In genomic region chr22:38236786-38237185, GRCh38 we compare ENCODE assay signal across 25 cellular contexts. TPM values are rescaled to one million over a fixed set of nuclear protein-coding genes. Genes with fewer than 3 reads are reported as not detected.
DNase-seq lines count a peak whose midpoint lies in the region; FAIRE-seq and TF ChIP-seq lines count a peak whose summit lies in the region.
"Had no signal": no experiment of that assay in that cellular context is flagged by ENCODE, and none has a peak within 500 bp of the region (broad histone marks: within the 10 kb centered on the region; RNA-seq: fewer than 3 reads in every experiment).

No MANE protein-coding gene starts in this region.

- CTCF ChIA-PET in Caco-2 (lab: Charles Lee) = no interaction called here

- no peaks in the 10 kb centered on the region for H3K9me3 Mint-ChIP-seq in Caco-2 (ENCODE audit: unreplicated experiment)
- H3K9me3 Mint-ChIP-seq: activated T-helper 2 cell treated with anti-CD3 and anti-CD28 coated beads, Interferon-gamma antibody, Interleukin-2, Interleukin-4, amounts not matched to agents 10 μg/mL and 5 μg/mL and 100 μg/mL, durations not matched to agents 14 hours and 24 hours and 36 hours; CD8-positive, alpha-beta memory T cell; immature natural killer cell had no signal

- peak; percentile 53 for DNase-seq in Caco-2
- no peak for DNase-seq in kidney
- DNase-seq in stomach = peak; percentile 78
- no peak for DNase-seq in DMS 273 treated with DMSO at 0.1 percent for 48 hours (lab: John Stamatoyannopoulos, UW)
- DNase-seq in KG1 (lab: John Stamatoyannopoulos, UW) = no peak
- DNase-seq in T-helper 2 cell = no peak
- DNase-seq in SJCRH30 = no peak
- DNase-seq: activated CD4-positive, CD25-positive, alpha-beta regulatory T cell; activated CD8-positive, alpha-beta memory T cell treated with anti-CD3 and anti-CD28 coated beads for 24 hours; anterior cingulate cortex; CD8-positive, alpha-beta memory T cell; EL; glutamatergic neuron; immature natural killer cell; NCI-H1105; NCI-H2171; nucleus accumbens; sigmoid colon; stimulated activated CD4-positive, alpha-beta T cell treated with anti-CD3 and anti-CD28 coated beads, Interleukin-4, amount 100 ng/mL, for 1 hour; T-helper 1 cell had no signal

- WGBS in stomach, 5 donors = 28 to 63% (median 36%) methylated on average over 8 of the region's 8 CpGs

- intact Hi-C loops in Caco-2 (cut with micrococcal nuclease; ENCODE audit: unreplicated experiment) = no loop called here
- intact Hi-C loops in kidney (cut with DNase I) = no loop called here
- intact Hi-C loops in stomach (cut with DNase I; ENCODE audit: low total_unique reads) = no loop called here

- no peaks in the 10 kb centered on the region for H3K27me3 ChIP-seq in Caco-2 (replicated peaks; ENCODE audit: control insufficient read depth, insufficient read depth, low read length)
- no peaks in the 10 kb centered on the region for H3K27me3 ChIP-seq in stomach
- no peaks in the 10 kb centered on the region for H3K27me3 ChIP-seq in SJCRH30
- H3K27me3 ChIP-seq: sigmoid colon had no signal

- H3K4me1 ChIP-seq in Caco-2 (peaks cover 4% of the 10 kb centered on the region; the same call in 1 of the 2 replicates), kidney (ENCODE audit: control insufficient read depth in 1 of 2, insufficient read depth in 1 of 2, low read depth in 1 of 2, low read length in 2 of 2) (peaks cover 11 to 16% of the 10 kb centered on the region in 2 donors), stomach (peaks cover 43 to 86% (median 58%) of the 10 kb centered on the region in 4 donors), SJCRH30 (peaks cover 7% of the 10 kb centered on the region)

- H3K36me3 ChIP-seq in Caco-2 (ENCODE audit: control insufficient read depth, insufficient read depth, low read length) = peaks cover 2% of the 10 kb centered on the region
- peaks cover 5 to 11% of the 10 kb centered on the region in 2 donors for H3K36me3 ChIP-seq in kidney (ENCODE audit: control insufficient read depth in 1 of 2, insufficient read depth in 2 of 2, low read length in 2 of 2)
- H3K36me3 ChIP-seq in stomach = peaks cover 32 to 61% (median 43%) of the 10 kb centered on the region in 4 donors
- H3K36me3 ChIP-seq in SJCRH30 = no peaks in the 10 kb centered on the region; the same call in none of the 2 replicates

- no peak overlapping the region for H3K9ac ChIP-seq in kidney (ENCODE audit: low read length in 2 of 2)

- no peak for TF ChIP-seq EP300 in stomach (IDR thresholded peaks at IDR 0.05)

- no TSS peak for BruUV-seq in Caco-2 (replicated peaks; lab: Mats Ljungman, UMichigan)

- no peak overlapping the region for H3K4me3 Mint-ChIP-seq in Caco-2 (ENCODE audit: unreplicated experiment)
- H3K4me3 Mint-ChIP-seq: CD8-positive, alpha-beta memory T cell; immature natural killer cell had no signal

- FAIRE-seq in kidney (lab: Jason Lieb, UNC) = no peak
- FAIRE-seq: colon, endothelial cell of umbilical vein had no signal

- H3K9me3 ChIP-seq in Caco-2 (no peaks in the 10 kb centered on the region), kidney (ENCODE audit: control insufficient read depth in 1 of 2, low read length in 2 of 2) (no peaks in the 10 kb centered on the region), stomach (no peaks in the 10 kb centered on the region), SJCRH30 (replicated peaks) (no peaks in the 10 kb centered on the region)
- H3K9me3 ChIP-seq: sigmoid colon had no signal

- peaks cover 20% of the 10 kb centered on the region for H3K36me3 Mint-ChIP-seq in Caco-2 (ENCODE audit: insufficient read depth, unreplicated experiment)

- TF ChIP-seq POLR2A in stomach (IDR thresholded peaks at IDR 0.05) = no peak

- H3K4me1 Mint-ChIP-seq in Caco-2 (ENCODE audit: low read depth, unreplicated experiment) = no peaks in the 10 kb centered on the region

- H3K27me3 Mint-ChIP-seq in Caco-2 (ENCODE audit: insufficient read depth, unreplicated experiment) = no peaks in the 10 kb centered on the region
- H3K27me3 Mint-ChIP-seq: CD8-positive, alpha-beta memory T cell had no signal

- H3K27ac Mint-ChIP-seq in Caco-2 (ENCODE audit: unreplicated experiment) = no peak overlapping the region
- H3K27ac Mint-ChIP-seq: activated T-helper 2 cell treated with anti-CD3 and anti-CD28 coated beads, Interferon-gamma antibody, Interleukin-2, Interleukin-4, amounts not matched to agents 10 μg/mL and 5 μg/mL and 100 μg/mL, durations not matched to agents 14 hours and 24 hours and 36 hours had no signal

- TF ChIP-seq CTCF in Caco-2 (IDR thresholded peaks at IDR 0.05; ENCODE audit: insufficient read depth in 1 of 2, low read depth in 1 of 2, low read length in 1 of 2, severe bottlenecking in 1 of 2, unreplicated experiment in 1 of 2) (no peak), VCaP (conservative IDR thresholded peaks at IDR 0.05) (no peak), kidney (IDR thresholded peaks at IDR 0.05; ENCODE audit: borderline replicate concordance, extremely low read depth, insufficient read depth) (no peak), stomach (IDR thresholded peaks at IDR 0.05) (no peak)

- H3K27ac ChIP-seq in VCaP (peak overlapping the region; percentile 76), kidney (ENCODE audit: low read depth in 2 of 2, low read length in 2 of 2) (peak overlapping the region; percentile 0 to 49), stomach (peak overlapping the region; percentile 41 to 82 (median 74)), SJCRH30 (no peak overlapping the region)
- H3K27ac ChIP-seq: HL-60, sigmoid colon had no signal

- POLR2A ChIA-PET in Caco-2 (lab: Charles Lee) = no interaction called here

- H3K4me3 ChIP-seq in Caco-2 (ENCODE audit: low read depth, low read length) = no peak overlapping the region
- no peak overlapping the region for H3K4me3 ChIP-seq in kidney (ENCODE audit: low read length in 2 of 2)
- H3K4me3 ChIP-seq in stomach = no peak overlapping the region
- H3K4me3 ChIP-seq in SJCRH30 = no peak overlapping the region
- H3K4me3 ChIP-seq: sigmoid colon had no signal

RNA-seq across cellular contexts. Expression of gene MAFF, which starts 35.0 kb away (rescaled TPM):
- total RNA-seq in Caco-2 (2022) (6.8 and 9.0 TPM in 2 replicates), kidney (23.4 TPM), stomach (100 to 1,000 TPM in 2 of 5 donors, 10 to 100 TPM in 1, 1 to 10 TPM in 1, under 1 TPM in 1; 0.58 to 130 (median 58.9) TPM)
- polyA plus RNA-seq in kidney (ENCODE audit: insufficient read depth, low read depth, low replicate concordance) (2.2 TPM), stomach (10 to 100 TPM; 16.0 to 65.7 (median 35.7) TPM)
- total RNA-seq in SJCRH30 (2014; rRNA removed; shearing (Covaris generic)) = 3.2 and 3.6 TPM in 2 replicates

RNA-seq across cellular contexts. Expression of gene TMEM184B, which starts 36.0 kb away (rescaled TPM):
- total RNA-seq in Caco-2 (2022) (52.4 and 53.3 TPM in 2 replicates), kidney (54.1 TPM), stomach (100 to 1,000 TPM in 1 of 5 donors, 10 to 100 TPM in 4; 27.0 to 110 (median 75.9) TPM)
- polyA plus RNA-seq in kidney (ENCODE audit: insufficient read depth, low read depth, low replicate concordance) (22.9 TPM), stomach (10 to 100 TPM in 2 of 3 donors, 1 to 10 TPM in 1; 10.0 to 13.8 (median 10.8) TPM)
- 16.9 and 18.7 TPM in 2 replicates for total RNA-seq in SJCRH30 (2014; rRNA removed; shearing (Covaris generic))

RNA-seq across cellular contexts. Expression of gene PLA2G6, which starts 55.2 kb away (rescaled TPM):
- total RNA-seq in Caco-2 (2022) (18.7 and 19.2 TPM in 2 replicates), kidney (61.6 TPM), stomach (10 to 100 TPM; 24.0 to 68.3 (median 30.0) TPM)
- polyA plus RNA-seq in kidney (ENCODE audit: insufficient read depth, low read depth, low replicate concordance) (26.6 TPM), stomach (10 to 100 TPM in 2 of 3 donors, 1 to 10 TPM in 1; 6.0 to 24.8 (median 11.8) TPM)
- total RNA-seq in SJCRH30 (2014; rRNA removed; shearing (Covaris generic)) = 3.9 and 5.4 TPM in 2 replicates

Comparison
In these comparisons a context has a peak if more than half of its experiments do, and no peak if none do; other contexts are left out.
1. DNase-seq: peak in Caco-2 (2 of 2) and stomach (single experiment); none in kidney (single experiment), DMS 273 treated with DMSO at 0.1 percent for 48 hours (single experiment), KG1 (single experiment), T-helper 2 cell (0 of 5) and SJCRH30 (0 of 2).